Comparison of ENCODE assay signal across 10 cellular contexts in the genomic region with DNA sequence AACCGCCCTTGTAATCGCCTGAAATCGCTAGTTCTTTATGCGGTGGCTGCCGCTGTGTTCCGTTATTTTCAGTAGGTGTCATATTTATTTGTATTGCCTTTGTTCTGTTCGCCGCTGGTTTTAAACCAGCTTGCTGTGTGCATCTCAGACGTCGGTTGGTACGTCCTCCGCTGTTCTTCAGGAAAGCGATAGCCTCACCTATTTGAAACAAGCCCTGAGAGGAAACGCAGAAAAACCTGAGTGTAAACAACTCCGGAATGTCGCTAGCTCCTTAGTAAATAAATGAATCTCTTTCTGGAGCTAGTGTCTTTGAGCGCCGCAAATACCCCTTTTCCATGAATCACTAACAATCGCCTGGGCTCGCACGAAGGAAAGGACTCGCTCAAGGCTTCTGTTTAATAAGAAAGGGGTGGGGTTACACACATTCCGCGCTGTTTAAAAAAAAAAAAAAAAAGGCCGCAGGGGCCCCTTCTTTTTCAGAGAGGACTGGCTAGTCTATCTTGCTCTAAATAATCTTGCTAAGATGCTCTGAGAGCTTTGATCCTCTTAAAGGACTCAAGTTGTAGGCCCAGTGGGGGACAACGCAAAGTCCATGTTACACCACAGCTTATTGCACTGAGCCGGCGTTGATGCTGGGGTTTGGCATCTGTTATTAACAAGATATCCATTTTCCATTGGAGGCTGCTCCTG. TPM values are rescaled to one million over a fixed set of nuclear protein-coding genes. Genes with fewer than 3 reads are reported as not detected.
DNase-seq lines count a peak whose midpoint lies in the region; ATAC-seq, FAIRE-seq and TF ChIP-seq lines count a peak whose summit lies in the region.
"Had no signal": no experiment of that assay in that cellular context is flagged by ENCODE, and none has a peak within 500 bp of the region (broad histone marks: within the 10 kb centered on the region; RNA-seq: fewer than 3 reads in every experiment).

No MANE protein-coding gene starts in this region.

- H3K9ac ChIP-seq in skeletal muscle tissue (ENCODE audit: low read depth in 1 of 3, low read length in 3 of 3) = peak overlapping the region; percentile 47 to 76 (median 60)

- H3K9me3 Mint-ChIP-seq in T-helper 2 cell treated with Interferon-gamma antibody and Interleukin-4, amounts not matched to agents 5 μg/mL and 100 μg/mL, for 36 hours = no peaks in the 10 kb centered on the region

- no peaks in the 10 kb centered on the region for H3K9me3 ChIP-seq in skeletal muscle tissue (ENCODE audit: control insufficient read depth in 3 of 3, low read length in 3 of 3)

- H3K4me1 Mint-ChIP-seq in T-helper 2 cell treated with Interferon-gamma antibody and Interleukin-4, amounts not matched to agents 5 μg/mL and 100 μg/mL, for 36 hours (ENCODE audit: low read depth) = peaks cover 11% of the 10 kb centered on the region

- peak overlapping the region; percentile 22 to 66 (median 49) for H3K4me3 ChIP-seq in skeletal muscle tissue (ENCODE audit: low read length in 3 of 3)

- H3K27me3 ChIP-seq in skeletal muscle tissue (ENCODE audit: control insufficient read depth in 3 of 3, insufficient read depth in 3 of 3, low read length in 3 of 3) = peaks cover 19 to 69% (median 29%) of the 10 kb centered on the region in 3 donors

- peak overlapping the region; percentile 27 for H3K27ac Mint-ChIP-seq in T-helper 2 cell treated with Interferon-gamma antibody and Interleukin-4, amounts not matched to agents 5 μg/mL and 100 μg/mL, for 36 hours

- no peak for DNase-seq in H54 (ENCODE audit: insufficient read length, low spot score)
- no peak for DNase-seq in T-helper 2 cell treated with Interferon-gamma antibody and Interleukin-4, amounts not matched to agents 5 μg/mL and 100 μg/mL, for 36 hours (ENCODE audit: low spot score)
- DNase-seq in erythroblast (lab: John Stamatoyannopoulos, UW) = peak; percentile 26 to 68
- no peak for DNase-seq in NCI-H1105 (lab: John Stamatoyannopoulos, UW)
- no peak for DNase-seq in cerebellar nuclear complex (lab: John Stamatoyannopoulos, UW)
- DNase-seq: head of caudate nucleus, NCI-H774 had no signal

- ATAC-seq in GM18520 (IDR thresholded peaks at IDR 0.05; ENCODE audit: unreplicated experiment) (no peak), GM21390 (IDR thresholded peaks at IDR 0.05; ENCODE audit: unreplicated experiment) (no peak)

- H3K27ac ChIP-seq in skeletal muscle tissue (ENCODE audit: low read depth, low read length) = peak overlapping the region; percentile 50

- FAIRE-seq in H54 (lab: Jason Lieb, UNC) = peak; percentile 30

- H3K4me1 ChIP-seq in skeletal muscle tissue (ENCODE audit: control insufficient read depth in 3 of 3, insufficient read depth in 3 of 3, low read length in 3 of 3) = peaks cover 9 to 31% (median 10%) of the 10 kb centered on the region in 3 donors

- TF ChIP-seq POLR2A in H54 (IDR thresholded peaks at IDR 0.05; ENCODE audit: low read depth, low read length) (no peak), erythroblast (IDR thresholded peaks at IDR 0.05; ENCODE audit: low read length) (no peak)

- H3K4me3 Mint-ChIP-seq in T-helper 2 cell treated with Interferon-gamma antibody and Interleukin-4, amounts not matched to agents 5 μg/mL and 100 μg/mL, for 36 hours = peak overlapping the region; percentile 66

- H3K36me3 Mint-ChIP-seq in T-helper 2 cell treated with Interferon-gamma antibody and Interleukin-4, amounts not matched to agents 5 μg/mL and 100 μg/mL, for 36 hours (ENCODE audit: low read depth) = peaks cover 1% of the 10 kb centered on the region

- H3K36me3 ChIP-seq in skeletal muscle tissue (ENCODE audit: control insufficient read depth in 3 of 3, insufficient read depth in 3 of 3, low read length in 3 of 3) = peaks cover 0 to 2% (median 0%) of the 10 kb centered on the region in 3 donors

- H3K27me3 Mint-ChIP-seq in T-helper 2 cell treated with Interferon-gamma antibody and Interleukin-4, amounts not matched to agents 5 μg/mL and 100 μg/mL, for 36 hours (ENCODE audit: low read depth) = peaks cover 85% of the 10 kb centered on the region

RNA-seq across cellular contexts. Expression of a gene that starts 3.0 kb away (rescaled TPM):
- total RNA-seq in skeletal muscle tissue = 18.8 TPM

RNA-seq across cellular contexts. Expression of a gene that starts 10.0 kb away (rescaled TPM):
- 5.7 TPM for total RNA-seq in skeletal muscle tissue

RNA-seq across cellular contexts. Expression of a gene that starts 16.0 kb away (rescaled TPM):
- total RNA-seq in skeletal muscle tissue = 0.52 TPM

RNA-seq across cellular contexts. Expression of a gene that starts 18.8 kb away (rescaled TPM):
- total RNA-seq in skeletal muscle tissue = 1.0 TPM

RNA-seq across cellular contexts. Expression of a gene that starts 24.6 kb away (rescaled TPM):
- total RNA-seq in skeletal muscle tissue = 4.2 TPM

Comparison
In these comparisons a context has a peak if more than half of its experiments do, and no peak if none do; other contexts are left out.
1. DNase-seq: peak in erythroblast (2 of 2); none in H54 (single experiment), T-helper 2 cell treated with Interferon-gamma antibody and Interleukin-4, amounts not matched to agents 5 μg/mL and 100 μg/mL, for 36 hours (single experiment), NCI-H1105 (single experiment) and cerebellar nuclear complex (0 of 2).